In genomic region chr3:51389423-51390183, GRCh38 we compare ENCODE assay signal across 8 cellular contexts. TPM values are rescaled to one million over a fixed set of nuclear protein-coding genes. Genes with fewer than 3 reads are reported as not detected.
DNase-seq lines count a peak whose midpoint lies in the region; ATAC-seq, FAIRE-seq and TF ChIP-seq lines count a peak whose summit lies in the region.

No MANE protein-coding gene starts in this region.

- H2AFZ ChIP-seq in SK-N-SH (ENCODE audit: low read depth), result no peak overlapping the region
- H2AFZ ChIP-seq in GM12878 (ENCODE audit: control insufficient read depth, low read depth, low read length), result no peak overlapping the region
- no peak overlapping the region for H2AFZ ChIP-seq in hepatocyte

- H3K27ac ChIP-seq in SK-N-SH (ENCODE audit: low read depth in 2 of 2, low read length in 1 of 2) (peak overlapping the region in 1 of 2 experiments; percentile 81; a peak in 2 of 4 replicates), GM12878 (ENCODE audit: control insufficient read depth, insufficient read depth) (no peak overlapping the region), hepatocyte (peak overlapping the region; percentile 32)

- intact Hi-C loops in GM12878 (cut with micrococcal nuclease; ENCODE audit: unreplicated experiment), result loop anchor here (5.0 kb wide), 4 partner anchors 108 to 822 kb away; partner anchors contain the start of genes C3orf18, HEMK1 and TEX264

- H3K27me3 ChIP-seq in SK-N-SH (ENCODE audit: insufficient read depth) (no peaks in the 10 kb centered on the region), GM12878 (replicated peaks in 1 of 2; ENCODE audit: control insufficient read depth in 2 of 2, insufficient read depth in 2 of 2, low read length in 1 of 2) (no peaks in the 10 kb centered on the region), hepatocyte (no peaks in the 10 kb centered on the region)

- RAD21 ChIA-PET in GM12878 (lab: Charles Lee; ENCODE audit: unreplicated experiment), result interaction anchor here (1.4 to 1.7 kb wide), 3 partner anchors 110 to 409 kb away, joined by 5 to 8 read pairs (median 5); partner anchors contain the start of gene DCAF1

- TF ChIP-seq EP300 in SK-N-SH (IDR thresholded peaks at IDR 0.05; ENCODE audit: borderline replicate concordance in 1 of 2, low read depth in 1 of 2, low read length in 1 of 2) (no peak), GM12878 (IDR thresholded peaks at IDR 0.05; ENCODE audit: borderline replicate concordance in 1 of 2, control insufficient read depth in 1 of 2, low read depth in 2 of 2, low read length in 2 of 2) (no peak)

- H3K9me3 ChIP-seq in SK-N-SH (no peaks in the 10 kb centered on the region), GM12878 (replicated peaks; ENCODE audit: control insufficient read depth, insufficient read depth, low read length) (no peaks in the 10 kb centered on the region), hepatocyte (ENCODE audit: low read depth) (no peaks in the 10 kb centered on the region)

- peaks cover 84% of the 10 kb centered on the region for H3K79me2 ChIP-seq in SK-N-SH (ENCODE audit: insufficient read depth)
- H3K79me2 ChIP-seq in GM12878 (ENCODE audit: control insufficient read depth, insufficient read depth, low read length), result peaks cover 69% of the 10 kb centered on the region
- H3K79me2 ChIP-seq in hepatocyte, result peaks cover 69% of the 10 kb centered on the region

- peaks cover 42% of the 10 kb centered on the region for H3F3A ChIP-seq in SK-N-SH (replicated peaks; ENCODE audit: insufficient read depth)

- H3K4me2 ChIP-seq in SK-N-SH (no peak overlapping the region), GM12878 (ENCODE audit: control insufficient read depth, insufficient read depth) (no peak overlapping the region), hepatocyte (peak overlapping the region; percentile 55)

- H3K4me3 ChIP-seq in SK-N-SH (ENCODE audit: low read depth in 2 of 2, low read length in 1 of 2), result no peak overlapping the region
- H3K4me3 ChIP-seq in GM12878, result no peak overlapping the region
- no peak overlapping the region for H3K4me3 ChIP-seq in hepatocyte

- FAIRE-seq in GM19239 (lab: Jason Lieb, UNC) (peak; percentile 74), GM12878 (lab: Jason Lieb, UNC) (peak; percentile 65)

- TF ChIP-seq POLR2A in GM12878 (IDR thresholded peaks at IDR 0.05; ENCODE audit: low read depth, low read length), result no peak

- POLR2A ChIA-PET in SK-N-SH (lab: Yijun Ruan, JAX) (interaction anchor here (0.6 kb wide), 1 partner anchor 593 kb away, joined by 3 read pairs; no protein-coding TSS in a partner anchor), GM12878 (lab: Charles Lee) (interaction anchor here (2.1 kb wide), 1 partner anchor 110 kb away, joined by 6 read pairs; the partner anchor contains the start of gene DCAF1)

- in situ Hi-C loops in GM12878 (cut with MboI), result loop anchor here (5.0 to 10.0 kb wide), 3 partner anchors 293 to 1055 kb away; partner anchors contain the start of genes CYB561D2, NPRL2 and TMEM115

- H3K9ac ChIP-seq in SK-N-SH, result no peak overlapping the region
- no peak overlapping the region for H3K9ac ChIP-seq in GM12878 (ENCODE audit: control insufficient read depth, insufficient read depth, low read length)

- H3K36me3 ChIP-seq in SK-N-SH (replicated peaks in 1 of 2; ENCODE audit: control insufficient read depth in 1 of 2, insufficient read depth in 2 of 2, low read length in 1 of 2), result peaks cover 38 to 53% of the 10 kb centered on the region in 2 experiments
- H3K36me3 ChIP-seq in GM12878 (ENCODE audit: control insufficient read depth in 2 of 2, insufficient read depth in 2 of 2, low read length in 1 of 2), result peaks cover 15 to 30% of the 10 kb centered on the region in 2 experiments
- H3K36me3 ChIP-seq in hepatocyte (replicated peaks; ENCODE audit: insufficient read depth, low read depth), result peaks cover 3% of the 10 kb centered on the region

- no peaks in the 10 kb centered on the region for H3K9me2 ChIP-seq in SK-N-SH
- H3K9me2 ChIP-seq in hepatocyte (replicated peaks; ENCODE audit: insufficient read depth), result no peaks in the 10 kb centered on the region

- H3K4me1 ChIP-seq in SK-N-SH (ENCODE audit: control insufficient read depth in 1 of 2, insufficient read depth in 2 of 2, low read depth in 1 of 2, low read length in 1 of 2) (peaks cover 25 to 67% of the 10 kb centered on the region in 2 experiments), GM12878 (ENCODE audit: control insufficient read depth, insufficient read depth, low read length) (peaks cover 24% of the 10 kb centered on the region), hepatocyte (ENCODE audit: insufficient read depth) (peaks cover 63% of the 10 kb centered on the region)

- TF ChIP-seq CTCF in SK-N-SH (IDR thresholded peaks at IDR 0.05) (peak; percentile 90), GM12878 (IDR thresholded peaks at IDR 0.05 in 2 of 3, conservative IDR thresholded peaks at IDR 0.05 in 1 of 3; ENCODE audit: control insufficient read depth in 2 of 3, extremely low read depth in 1 of 3, insufficient read depth in 1 of 3, low read depth in 3 of 3, low read length in 3 of 3) (peak; percentile 78 to 89 (median 87)), hepatocyte (IDR thresholded peaks at IDR 0.05; ENCODE audit: poor library complexity) (peak; percentile 67)

- peaks cover 37% of the 10 kb centered on the region for H4K20me1 ChIP-seq in SK-N-SH (ENCODE audit: insufficient read depth)
- H4K20me1 ChIP-seq in GM12878 (ENCODE audit: control insufficient read depth, insufficient read depth), result peaks cover 13% of the 10 kb centered on the region; the same call in 1 of the 2 replicates
- peaks cover 52% of the 10 kb centered on the region for H4K20me1 ChIP-seq in hepatocyte (ENCODE audit: insufficient read depth, poor library complexity, severe bottlenecking)

- WGBS in SK-N-SH (ENCODE audit: low lambda C conversion rate), result 45% methylated on average over 5 of the region's 6 CpGs
- WGBS in GM12878 (ENCODE audit: insufficient coverage, insufficient replicate concordance, low lambda C conversion rate, missing lambda C conversion rate), result 24% methylated on average over 6 of the region's 6 CpGs
- WGBS in hepatocyte (ENCODE audit: low lambda C conversion rate, missing lambda C conversion rate), result 81% methylated on average over 6 of the region's 6 CpGs

- TF ChIP-seq RAD21 in SK-N-SH (IDR thresholded peaks at IDR 0.05; ENCODE audit: low read length) (peak; percentile 52), GM12878 (IDR thresholded peaks at IDR 0.05; ENCODE audit: insufficient read depth, low read depth, low read length) (peak; percentile 56)

- ATAC-seq in GM12878 (peak; percentile 7; the same call in 2 of the 3 replicates), HG03139 (IDR thresholded peaks at IDR 0.05; ENCODE audit: unreplicated experiment) (no peak), HG03457 (IDR thresholded peaks at IDR 0.05; ENCODE audit: unreplicated experiment) (no peak)

- CTCF ChIA-PET in SK-N-SH (lab: Yijun Ruan, JAX) (interaction anchor here (0.6 to 3.9 kb wide), 53 partner anchors 11 to 1032 kb away, joined by 3 to 37 read pairs (median 3); partner anchors contain the start of genes CISH, DCAF1 and HEMK1), GM12878 (lab: Yijun Ruan, JAX) (interaction anchor here (0.6 to 4.4 kb wide), 21 partner anchors 12 to 1039 kb away, joined by 3 to 37 read pairs (median 5); partner anchors contain the start of genes C3orf18, CISH, CYB561D2 and DCAF1)

- SMC1A ChIA-PET in GM12878 (lab: Charles Lee; ENCODE audit: uncharacterized antibody, unreplicated experiment), result interaction anchor here (0.7 to 2.0 kb wide), 5 partner anchors 26 to 776 kb away, joined by 3 to 13 read pairs (median 3); partner anchors contain the start of gene DCAF1

- DNase-seq in AG20443 (ENCODE audit: low spot score) (peak; percentile 64), GM19239 (ENCODE audit: insufficient read length, low spot score) (peak; percentile 23), SK-N-SH (peak; percentile 84), GM12878 (ENCODE audit: low read depth, low spot score) (no peak), hepatocyte (ENCODE audit: low spot score) (peak; percentile 78)
- peak in 2 of 3 donors; percentile 35 to 40 for DNase-seq in stimulated activated CD4-positive, alpha-beta T cell treated with anti-CD3 and anti-CD28 coated beads, Interleukin-12 subunit alpha, Interleukin-12 subunit beta, amount 100 ng/mL, for 48 hours (ENCODE audit: low read depth in 2 of 3, low spot score in 1 of 3)

- no TSS peak for BruUV-seq in GM12878 (replicated peaks; lab: Mats Ljungman, UMichigan)

RNA-seq across cellular contexts. Expression of gene RBM15B, which starts 1.5 kb away (rescaled TPM):
- polyA plus RNA-seq in SK-N-SH (2012; rRNA removed) (11.3 and 17.0 TPM in 2 replicates), GM12878 (2011; rRNA removed) (5.1 and 6.1 TPM in 2 replicates), GM12878 (2014; fragmentation: Illumina TruSeq; extraction: Trizol) (12.5 and 21.2 TPM in 2 replicates), GM12878 (2014; fragmentation: Nextera tagmentation; extraction: Ambion mirVana) (1 to 10 TPM; 2.4 to 3.0 TPM), GM12878 (2014; rRNA removed) (22.9 and 23.6 TPM in 2 replicates), GM12878 (2016; fragmentation: Nextera tagmentation; extraction: Ambion mirVana) (10 to 100 TPM in 1 of 2 experiments, 1 to 10 TPM in 1; 3.5 to 18.3 TPM), hepatocyte (30.6 and 33.3 TPM in 2 replicates)
- 12.3 and 17.2 TPM in 2 replicates for polyA plus RNA-seq in SK-N-SH (2012; cell fraction: cytosol; rRNA removed)
- 9.4 and 9.8 TPM in 2 replicates for polyA plus RNA-seq in SK-N-SH (2012; cell fraction: nucleus; rRNA removed)
- total RNA-seq in GM12878 (2013; cell fraction: nucleolus; rRNA removed), result 8.5 and 10.2 TPM in 2 replicates
- total RNA-seq in GM12878 (2014; rRNA removed) (23.1 and 26.1 TPM in 2 replicates), GM12878 (2014; rRNA removed; fragmentation: Illumina TruSeq; extraction: Trizol) (17.8 and 19.9 TPM in 2 replicates), GM12878 (2021) (34.5 and 34.8 TPM in 2 replicates), hepatocyte (28.6 and 31.0 TPM in 2 replicates)
- polyA plus RNA-seq in GM12878 (2011; ENCODE audit: low read depth), result 8.1 TPM
- 7.8 and 9.8 TPM in 2 replicates for polyA plus RNA-seq in GM12878 (2011; cell fraction: cytosol; rRNA removed)
- 7.2 and 8.5 TPM in 2 replicates for polyA plus RNA-seq in GM12878 (2011; cell fraction: nucleus; rRNA removed)
- polyA plus RNA-seq in GM12878 (2012), result 11.3 and 18.0 TPM in 2 replicates
- polyA minus RNA-seq in GM12878 (2011; rRNA and poly(A)+ RNA removed), result 9.5 and 14.5 TPM in 2 replicates
- polyA minus RNA-seq in GM12878 (2011; cell fraction: cytosol; rRNA and poly(A)+ RNA removed), result 4.8 and 6.3 TPM in 2 replicates
- polyA minus RNA-seq in GM12878 (2011; cell fraction: nucleus; rRNA and poly(A)+ RNA removed), result 11.7 and 18.3 TPM in 2 replicates

RNA-seq across cellular contexts. Expression of gene MANF, which starts 4.5 kb away (rescaled TPM):
- polyA plus RNA-seq in SK-N-SH (2012; rRNA removed), result 118 and 121 TPM in 2 replicates
- polyA plus RNA-seq in SK-N-SH (2012; cell fraction: cytosol; rRNA removed), result 151 and 220 TPM in 2 replicates
- 27.1 and 39.2 TPM in 2 replicates for polyA plus RNA-seq in SK-N-SH (2012; cell fraction: nucleus; rRNA removed)
- total RNA-seq in GM12878 (2013; cell fraction: nucleolus; rRNA removed), result 15.9 and 16.2 TPM in 2 replicates
- 73.4 and 81.6 TPM in 2 replicates for total RNA-seq in GM12878 (2014; rRNA removed)
- 84.6 and 100 TPM in 2 replicates for total RNA-seq in GM12878 (2014; rRNA removed; fragmentation: Illumina TruSeq; extraction: Trizol)
- total RNA-seq in GM12878 (2021), result 79.7 and 81.5 TPM in 2 replicates
- polyA plus RNA-seq in GM12878 (2011; ENCODE audit: low read depth), result 50.6 TPM
- polyA plus RNA-seq in GM12878 (2011; rRNA removed), result 65.7 and 85.1 TPM in 2 replicates
- 37.5 and 55.0 TPM in 2 replicates for polyA plus RNA-seq in GM12878 (2011; cell fraction: cytosol; rRNA removed)
- polyA plus RNA-seq in GM12878 (2011; cell fraction: nucleus; rRNA removed), result 18.1 and 19.3 TPM in 2 replicates
- polyA plus RNA-seq in GM12878 (2012), result 109 TPM in 2 replicates
- 120 and 125 TPM in 2 replicates for polyA plus RNA-seq in GM12878 (2014; fragmentation: Illumina TruSeq; extraction: Trizol)
- polyA plus RNA-seq in GM12878 (2014; fragmentation: Nextera tagmentation; extraction: Ambion mirVana), result 10 to 100 TPM; 22.0 to 68.0 TPM
- 84.3 and 88.6 TPM in 2 replicates for polyA plus RNA-seq in GM12878 (2014; rRNA removed)
- polyA plus RNA-seq in GM12878 (2016; fragmentation: Nextera tagmentation; extraction: Ambion mirVana), result 100 to 1,000 TPM in 1 of 2 experiments, 10 to 100 TPM in 1; 95.1 to 103 TPM
- polyA minus RNA-seq in GM12878 (2011; rRNA and poly(A)+ RNA removed), result 13.5 and 13.7 TPM in 2 replicates
- polyA minus RNA-seq in GM12878 (2011; cell fraction: cytosol; rRNA and poly(A)+ RNA removed), result 12.0 and 16.9 TPM in 2 replicates
- 5.6 and 11.7 TPM in 2 replicates for polyA minus RNA-seq in GM12878 (2011; cell fraction: nucleus; rRNA and poly(A)+ RNA removed)
- total RNA-seq in hepatocyte, result 173 and 178 TPM in 2 replicates
- 224 and 225 TPM in 2 replicates for polyA plus RNA-seq in hepatocyte
